In the genomic region with DNA sequence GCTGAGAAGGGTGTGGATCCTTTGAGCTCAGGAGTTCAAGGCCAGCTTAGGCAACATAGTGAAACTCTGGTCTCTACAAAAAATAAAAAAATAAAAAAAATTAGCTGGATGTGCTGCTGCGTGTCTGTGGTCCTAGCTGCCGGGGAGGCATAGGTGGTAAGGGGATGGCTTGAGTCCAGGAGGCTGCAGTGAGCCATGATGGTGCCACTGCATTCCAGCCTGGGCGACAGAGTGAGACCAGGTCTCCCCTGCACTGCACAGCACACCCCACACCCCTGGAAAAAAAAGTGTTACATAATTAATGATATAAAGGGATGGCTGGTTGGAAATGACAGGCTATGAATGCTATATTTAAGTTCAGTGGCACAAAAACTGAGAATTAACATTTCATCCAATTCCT, we compare ENCODE assay signal across 15 cellular contexts. TPM values are rescaled to one million over a fixed set of nuclear protein-coding genes. Genes with fewer than 3 reads are reported as not detected.
DNase-seq lines count a peak whose midpoint lies in the region; ATAC-seq and TF ChIP-seq lines count a peak whose summit lies in the region.
"Had no signal": no experiment of that assay in that cellular context is flagged by ENCODE, and none has a peak within 500 bp of the region (broad histone marks: within the 10 kb centered on the region; RNA-seq: fewer than 3 reads in every experiment).

No MANE protein-coding gene starts in this region.

- H3K27ac Mint-ChIP-seq in T-helper 17 cell (peak overlapping the region; percentile 90), naive B cell (peak overlapping the region; percentile 26 to 91 (median 72))
- H3K27ac Mint-ChIP-seq: activated CD4-positive, alpha-beta T cell treated with anti-CD3 and anti-CD28 coated beads, Interleukin-2, amount 10 ng/mL, durations not matched to agents 24 days and 14 days had no signal

- H3K27me3 ChIP-seq in right atrium auricular region = no peaks in the 10 kb centered on the region
- H3K27me3 ChIP-seq in left lung = no peaks in the 10 kb centered on the region
- H3K27me3 ChIP-seq: SJSA1 had no signal

- H3K36me3 ChIP-seq in right atrium auricular region (no peaks in the 10 kb centered on the region), left lung (peaks cover 0 to 10% of the 10 kb centered on the region in 2 donors)

- H3K27ac ChIP-seq in right atrium auricular region = no peak overlapping the region
- H3K27ac ChIP-seq in left lung = peak overlapping the region in 1 of 2 donors; percentile 1
- H3K27ac ChIP-seq: SJSA1 had no signal

- peaks cover 0 to 46% of the 10 kb centered on the region in 2 donors for H3K4me1 ChIP-seq in right atrium auricular region
- peaks cover 5 to 78% of the 10 kb centered on the region in 2 donors for H3K4me1 ChIP-seq in left lung

- H3K9me3 ChIP-seq in right atrium auricular region (no peaks in the 10 kb centered on the region), T-helper 17 cell (ENCODE audit: control insufficient read depth, low read length, poor library complexity, severe bottlenecking) (no peaks in the 10 kb centered on the region), left lung (no peaks in the 10 kb centered on the region)
- H3K9me3 ChIP-seq: SJSA1 had no signal

- intact Hi-C loops in Right ventricle myocardium superior (cut with DNase I) = no loop called here
- intact Hi-C loops in left lung (cut with DNase I) = no loop called here

- H3K9me3 Mint-ChIP-seq in naive B cell = no peaks in the 10 kb centered on the region
- H3K9me3 Mint-ChIP-seq: activated CD4-positive, alpha-beta T cell treated with anti-CD3 and anti-CD28 coated beads, Interleukin-2, amount 10 ng/mL, durations not matched to agents 24 days and 14 days had no signal

- H3K4me3 Mint-ChIP-seq in T-helper 17 cell (no peak overlapping the region), naive B cell (no peak overlapping the region)
- H3K4me3 Mint-ChIP-seq: activated CD4-positive, alpha-beta T cell treated with anti-CD3 and anti-CD28 coated beads, Interleukin-2, amount 10 ng/mL, durations not matched to agents 24 days and 14 days had no signal

- H3K4me3 ChIP-seq in right atrium auricular region (no peak overlapping the region), left lung (no peak overlapping the region)
- H3K4me3 ChIP-seq: SJSA1 had no signal

- H3K36me3 Mint-ChIP-seq in T-helper 17 cell (ENCODE audit: low read depth) (peaks cover 2% of the 10 kb centered on the region), naive B cell (no peaks in the 10 kb centered on the region)

- DNase-seq in Right ventricle myocardium superior (no peak), right atrium auricular region (ENCODE audit: low spot score) (no peak), T-helper 17 cell (no peak), naive B cell (no peak), DMS53 (lab: John Stamatoyannopoulos, UW) (no peak), left lung (no peak), T-helper 9 cell (no peak)
- DNase-seq: activated CD4-positive, alpha-beta T cell treated with anti-CD3 and anti-CD28 coated beads, Interleukin-2, amount 10 ng/mL, durations not matched to agents 24 days and 14 days; anterior cingulate cortex; IMR-90; NCI-H2029 treated with DMSO at 0.1 percent for 48 hours; NCI-H510A treated with DMSO at 0.1 percent for 48 hours; stimulated activated CD4-positive, alpha-beta T cell treated with anti-CD3 and anti-CD28 coated beads, Interleukin-12 subunit alpha, Interleukin-12 subunit beta, amount 100 ng/mL, for 4 hours had no signal

- H3K27me3 Mint-ChIP-seq in T-helper 17 cell = no peaks in the 10 kb centered on the region
- H3K27me3 Mint-ChIP-seq in naive B cell = no peaks in the 10 kb centered on the region
- H3K27me3 Mint-ChIP-seq: activated CD4-positive, alpha-beta T cell treated with anti-CD3 and anti-CD28 coated beads, Interleukin-2, amount 10 ng/mL, durations not matched to agents 24 days and 14 days had no signal

- H3K4me1 Mint-ChIP-seq in T-helper 17 cell = peaks cover 44% of the 10 kb centered on the region
- H3K4me1 Mint-ChIP-seq in naive B cell = peaks cover 37 to 77% (median 57%) of the 10 kb centered on the region in 3 donors

- no peak for TF ChIP-seq CTCF in right atrium auricular region (IDR thresholded peaks at IDR 0.05)
- TF ChIP-seq CTCF in left lung (IDR thresholded peaks at IDR 0.05) = no peak

- ATAC-seq in Right ventricle myocardium superior (ENCODE audit: poor library complexity) (peak; percentile 54), T-helper 17 cell (no peak), naive B cell (ENCODE audit: low read depth in 2 of 2) (no peak), GM18511 (IDR thresholded peaks at IDR 0.05; ENCODE audit: unreplicated experiment) (no peak), left lung (no peak)

RNA-seq across cellular contexts. Expression of a gene that starts 11.6 kb away (rescaled TPM):
- total RNA-seq in Right ventricle myocardium superior (62.2 TPM), right atrium auricular region (10 to 100 TPM; 33.9 to 35.6 TPM), T-helper 17 cell (10 to 100 TPM; 39.2 to 52.9 TPM), left lung (10 to 100 TPM; 81.0 to 93.9 TPM)
- polyA plus RNA-seq in naive B cell (ENCODE audit: low read depth in 6 of 6) = 10 to 100 TPM; 36.7 to 64.8 (median 60.6) TPM

RNA-seq across cellular contexts. Expression of a gene that starts 53.8 kb away (rescaled TPM):
- 7.4 TPM for total RNA-seq in Right ventricle myocardium superior
- 10 to 100 TPM in 1 of 2 donors, 1 to 10 TPM in 1; 8.1 to 11.2 TPM for total RNA-seq in right atrium auricular region
- total RNA-seq in T-helper 17 cell = 100 to 1,000 TPM; 109 to 111 TPM
- 10 to 100 TPM; 43.5 to 77.8 (median 57.4) TPM for polyA plus RNA-seq in naive B cell (ENCODE audit: low read depth in 6 of 6)
- total RNA-seq in left lung = 100 to 1,000 TPM; 103 to 104 TPM

Comparison
In these comparisons a context has a peak if more than half of its experiments do, and no peak if none do; other contexts are left out.
1. RNA of a gene that starts 53.8 kb away (total RNA-seq): 109 to 111 TPM in T-helper 17 cell and 103 to 104 TPM in left lung; 8.1 to 11.2 TPM in right atrium auricular region and 7.4 TPM in Right ventricle myocardium superior (single experiment); every median in the first group is over 4 times any median in the second.